ENCODE assay signal across 8 cellular contexts in the genomic region with DNA sequence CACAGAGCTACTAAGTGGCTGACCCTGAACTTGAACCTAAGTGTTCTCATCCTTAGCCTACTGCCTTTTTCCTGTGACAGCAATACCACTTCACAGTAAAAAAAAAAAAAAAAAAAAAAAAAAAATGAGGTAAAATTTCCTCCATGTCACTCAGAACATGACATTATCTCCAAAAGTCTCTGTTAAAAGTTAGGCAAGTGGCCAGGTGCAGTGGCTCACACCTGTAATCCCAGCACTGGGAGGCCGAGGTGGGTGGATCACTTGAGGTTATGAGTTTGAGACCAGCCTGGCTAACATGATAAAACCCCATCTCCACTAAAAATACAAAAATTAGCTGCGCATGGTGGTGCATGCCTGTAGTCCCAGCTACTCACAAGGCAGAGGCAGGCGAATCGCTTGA.
"Had no signal": no experiment of that assay in that cellular context is flagged by ENCODE, and none has a peak within 500 bp of the region (broad histone marks: within the 10 kb centered on the region; RNA-seq: fewer than 3 reads in every experiment).

No MANE protein-coding gene starts in this region.

- ATAC-seq: K562 had no signal

- H3K4me3 ChIP-seq: GM23338, K562 had no signal

- H3K27ac ChIP-seq: HL-60 had no signal

- DNase-seq: H9, HCEC 1CT, HFFc6, IMR-90, KG1 had no signal
